Comparison of ENCODE assay signal across 23 cellular contexts in genomic region chr15:66187271-66187670, GRCh38.
DNase-seq lines count a peak whose midpoint lies in the region; ATAC-seq and TF ChIP-seq lines count a peak whose summit lies in the region.
"Had no signal": no experiment of that assay in that cellular context is flagged by ENCODE, and none has a peak within 500 bp of the region (broad histone marks: within the 10 kb centered on the region; RNA-seq: fewer than 3 reads in every experiment).

No MANE protein-coding gene starts in this region.

- DNase-seq in activated CD4-positive, CD25-positive, alpha-beta regulatory T cell treated with anti-CD3 and anti-CD28 coated beads, Interleukin-2, amount 50 U/mL, for 72 hours: peak; percentile 11
- peak; percentile 66 for DNase-seq in RWPE2 (ENCODE audit: low spot score)
- DNase-seq in fibroblast of pulmonary artery (ENCODE audit: low read depth): peak; percentile 6
- peak; percentile 53 for DNase-seq in spleen
- DNase-seq in AML-193 (lab: John Stamatoyannopoulos, UW): no peak
- DNase-seq: BE2C; CD8-positive, alpha-beta memory T cell; DMS 273 treated with DMSO at 0.1 percent for 48 hours; DMS79; H7; NCI-H1092; NCI-H1417 treated with DMSO at 0.1 percent for 48 hours; NCI-H1694 treated with DMSO at 0.1 percent for 48 hours; NCI-H2081; NCI-H2227 treated with DMSO at 0.1 percent for 48 hours; NCI-H526 treated with DMSO at 0.1 percent for 48 hours; SK-N-SH had no signal

- H3K4me1 ChIP-seq in RWPE2 (ENCODE audit: insufficient read depth, poor library complexity, severe bottlenecking): no peaks in the 10 kb centered on the region
- peaks cover 0 to 4% (median 0%) of the 10 kb centered on the region in 6 donors for H3K4me1 ChIP-seq in spleen
- H3K4me1 ChIP-seq: BE2C had no signal

- H3K27me3 ChIP-seq in RWPE2 (ENCODE audit: insufficient read depth, poor library complexity, severe bottlenecking): peaks cover 8% of the 10 kb centered on the region
- peaks cover 0 to 35% (median 3%) of the 10 kb centered on the region in 7 donors for H3K27me3 ChIP-seq in spleen (replicated peaks in 1 of 7)
- H3K27me3 ChIP-seq: BE2C had no signal

- WGBS in spleen, 5 donors: 76 to 85% (median 80%) methylated on average over 6 of the region's 6 CpGs

- TF ChIP-seq CTCF in RWPE2 (IDR thresholded peaks at IDR 0.05; ENCODE audit: poor library complexity, severe bottlenecking): no peak
- no peak for TF ChIP-seq CTCF in fibroblast of pulmonary artery (IDR thresholded peaks at IDR 0.05; ENCODE audit: low read length, missing control alignments)
- no peak for TF ChIP-seq CTCF in spleen (IDR thresholded peaks at IDR 0.05 in 8 of 11, conservative IDR thresholded peaks at IDR 0.05 in 3 of 11)

- H3K9me3 ChIP-seq in RWPE2 (ENCODE audit: severe bottlenecking) (no peaks in the 10 kb centered on the region), spleen (no peaks in the 10 kb centered on the region)
- H3K9me3 ChIP-seq: BE2C, SK-N-SH had no signal

- no peak for ATAC-seq in activated CD4-positive, CD25-positive, alpha-beta regulatory T cell treated with anti-CD3 and anti-CD28 coated beads, Interleukin-2, amount 50 U/mL, for 24 hours
- peak; percentile 50 for ATAC-seq in RWPE2 (ENCODE audit: low read depth)
- ATAC-seq in HG02571 (IDR thresholded peaks at IDR 0.05; ENCODE audit: unreplicated experiment): no peak
- no peak for ATAC-seq in GM18870 (IDR thresholded peaks at IDR 0.05; ENCODE audit: unreplicated experiment)
- ATAC-seq: Panc1 had no signal

- TF ChIP-seq POLR2A in spleen (IDR thresholded peaks at IDR 0.05): no peak

- no peak overlapping the region for H3K4me3 ChIP-seq in RWPE2 (ENCODE audit: severe bottlenecking)
- H3K4me3 ChIP-seq in fibroblast of pulmonary artery (replicated peaks; ENCODE audit: low read depth, low read length): no peak overlapping the region
- H3K4me3 ChIP-seq in spleen: no peak overlapping the region

- H3K36me3 ChIP-seq in RWPE2 (ENCODE audit: low read depth) (no peaks in the 10 kb centered on the region), spleen (no peaks in the 10 kb centered on the region)
- H3K36me3 ChIP-seq: BE2C had no signal

- intact Hi-C loops in spleen (cut with DNase I; ENCODE audit: low total_unique reads): no loop called here

- H3K27ac ChIP-seq in RWPE2 (ENCODE audit: poor library complexity, severe bottlenecking): no peak overlapping the region
- no peak overlapping the region for H3K27ac ChIP-seq in spleen
- H3K27ac ChIP-seq: 22Rv1, KMS-11 had no signal

Comparison
In these comparisons a context has a peak if more than half of its experiments do, and no peak if none do; other contexts are left out.
1. DNase-seq: peak in activated CD4-positive, CD25-positive, alpha-beta regulatory T cell treated with anti-CD3 and anti-CD28 coated beads, Interleukin-2, amount 50 U/mL, for 72 hours (single experiment), RWPE2 (single experiment), fibroblast of pulmonary artery (single experiment) and spleen (single experiment); none in AML-193 (0 of 2).